In genomic region chr18:13909141-13909540, GRCh38 we compare ENCODE assay signal across 30 cellular contexts. TPM values are rescaled to one million over a fixed set of nuclear protein-coding genes. Genes with fewer than 3 reads are reported as not detected.
"Had no signal": no experiment of that assay in that cellular context is flagged by ENCODE, and none has a peak within 500 bp of the region (broad histone marks: within the 10 kb centered on the region; RNA-seq: fewer than 3 reads in every experiment).

No MANE protein-coding gene starts in this region.

- H3K9me3 Mint-ChIP-seq: activated CD4-positive, alpha-beta memory T cell treated with anti-CD3 and anti-CD28 coated beads, Interleukin-2, amount 10 ng/mL, durations not matched to agents 7 days and 5 days; activated CD4-positive, alpha-beta T cell treated with anti-CD3 and anti-CD28 coated beads, Interleukin-2, amount 10 ng/mL, durations not matched to agents 7 days and 5 days; activated naive CD4-positive, alpha-beta T cell treated with anti-CD3 and anti-CD28 coated beads, Interleukin-2, amount 10 ng/mL, durations not matched to agents 7 days and 5 days; activated naive CD8-positive, alpha-beta T cell treated with anti-CD3 and anti-CD28 coated beads, Interleukin-2, amount 50 U/mL, for 24 hours; activated T-cell treated with anti-CD3 and anti-CD28 coated beads, Interleukin-2, amount 50 U/mL, for 24 hours; activated T-helper 2 cell treated with anti-CD3 and anti-CD28 coated beads, Interferon-gamma antibody, Interleukin-2, Interleukin-4, amounts not matched to agents 10 μg/mL and 5 μg/mL and 100 μg/mL, durations not matched to agents 14 hours and 24 hours and 36 hours had no signal

- H3K36me3 Mint-ChIP-seq: activated naive CD4-positive, alpha-beta T cell treated with anti-CD3 and anti-CD28 coated beads, Interleukin-2, amount 10 ng/mL, durations not matched to agents 7 days and 5 days; activated naive CD8-positive, alpha-beta T cell; brain had no signal

- ATAC-seq: activated naive CD8-positive, alpha-beta T cell treated with anti-CD3 and anti-CD28 coated beads, Interleukin-2, amount 50 U/mL, for 24 hours; K562 had no signal

- DNase-seq: activated CD4-positive, alpha-beta memory T cell treated with anti-CD3 and anti-CD28 coated beads, Interleukin-2, amount 10 ng/mL, durations not matched to agents 7 days and 5 days; activated CD4-positive, alpha-beta T cell treated with anti-CD3 and anti-CD28 coated beads, Interleukin-2, amount 10 ng/mL, durations not matched to agents 7 days and 5 days; activated gamma-delta T cell treated with Interleukin-2 at 50 U/mL for 16 hours; activated naive CD4-positive, alpha-beta T cell treated with anti-CD3 and anti-CD28 coated beads, Interleukin-2, amount 10 ng/mL, durations not matched to agents 7 days and 5 days; activated naive CD8-positive, alpha-beta T cell treated with anti-CD3 and anti-CD28 coated beads, Interleukin-2, amount 50 U/mL, for 24 hours; activated T-cell treated with anti-CD3 and anti-CD28 coated beads, Interleukin-2, amount 50 U/mL, for 24 hours; anterior cingulate cortex; central memory CD4-positive, alpha-beta T cell; MG63; NCI-H1092; NCI-H1436 treated with DMSO at 0.1 percent for 48 hours; NCI-H1694 treated with DMSO at 0.1 percent for 48 hours; NCI-H2029; NCI-H510A; NCI-H526; NCI-H748 treated with DMSO at 0.1 percent for 48 hours; NK-92 treated with Interleukin-12 subunit alpha and Interleukin-12 subunit beta, amount 100 ng/mL, for 24 hours; Peyer's patch; Right ventricle myocardium superior; SW 1271; T1000; WERI-Rb-1 had no signal

- H3K27ac Mint-ChIP-seq: activated CD4-positive, alpha-beta memory T cell treated with anti-CD3 and anti-CD28 coated beads, Interleukin-2, amount 10 ng/mL, durations not matched to agents 7 days and 5 days; activated CD4-positive, alpha-beta T cell treated with anti-CD3 and anti-CD28 coated beads, Interleukin-2, amount 10 ng/mL, durations not matched to agents 7 days and 5 days; activated naive CD4-positive, alpha-beta T cell treated with anti-CD3 and anti-CD28 coated beads, Interleukin-2, amount 10 ng/mL, durations not matched to agents 7 days and 5 days; activated naive CD8-positive, alpha-beta T cell; activated naive CD8-positive, alpha-beta T cell treated with anti-CD3 and anti-CD28 coated beads, Interleukin-2, amount 50 U/mL, for 24 hours; activated T-cell treated with anti-CD3 and anti-CD28 coated beads, Interleukin-2, amount 50 U/mL, for 24 hours; activated T-helper 2 cell treated with anti-CD3 and anti-CD28 coated beads, Interferon-gamma antibody, Interleukin-2, Interleukin-4, amounts not matched to agents 10 μg/mL and 5 μg/mL and 100 μg/mL, durations not matched to agents 14 hours and 24 hours and 36 hours; brain had no signal

- H3K4me1 Mint-ChIP-seq: activated CD4-positive, alpha-beta memory T cell treated with anti-CD3 and anti-CD28 coated beads, Interleukin-2, amount 10 ng/mL, durations not matched to agents 7 days and 5 days; activated CD4-positive, alpha-beta T cell treated with anti-CD3 and anti-CD28 coated beads, Interleukin-2, amount 10 ng/mL, durations not matched to agents 7 days and 5 days; activated naive CD4-positive, alpha-beta T cell treated with anti-CD3 and anti-CD28 coated beads, Interleukin-2, amount 10 ng/mL, durations not matched to agents 7 days and 5 days; activated naive CD8-positive, alpha-beta T cell treated with anti-CD3 and anti-CD28 coated beads, Interleukin-2, amount 50 U/mL, for 24 hours; brain had no signal

- H3K4me3 Mint-ChIP-seq: activated CD4-positive, alpha-beta memory T cell treated with anti-CD3 and anti-CD28 coated beads, Interleukin-2, amount 10 ng/mL, durations not matched to agents 7 days and 5 days; activated CD4-positive, alpha-beta T cell treated with anti-CD3 and anti-CD28 coated beads, Interleukin-2, amount 10 ng/mL, durations not matched to agents 7 days and 5 days; activated naive CD4-positive, alpha-beta T cell treated with anti-CD3 and anti-CD28 coated beads, Interleukin-2, amount 10 ng/mL, durations not matched to agents 7 days and 5 days; activated naive CD8-positive, alpha-beta T cell; activated naive CD8-positive, alpha-beta T cell treated with anti-CD3 and anti-CD28 coated beads, Interleukin-2, amount 50 U/mL, for 24 hours; activated T-cell treated with anti-CD3 and anti-CD28 coated beads, Interleukin-2, amount 50 U/mL, for 24 hours; brain had no signal

RNA-seq across cellular contexts. Expression of gene MC2R, which starts 6.2 kb away (rescaled TPM):
- total RNA-seq: activated CD4-positive, alpha-beta memory T cell treated with anti-CD3 and anti-CD28 coated beads, Interleukin-2, amount 10 ng/mL, durations not matched to agents 7 days and 5 days; activated CD4-positive, alpha-beta T cell treated with anti-CD3 and anti-CD28 coated beads, Interleukin-2, amount 10 ng/mL, durations not matched to agents 7 days and 5 days; activated T-helper 2 cell treated with anti-CD3 and anti-CD28 coated beads, Interferon-gamma antibody, Interleukin-2, Interleukin-4, amounts not matched to agents 10 μg/mL and 5 μg/mL and 100 μg/mL, durations not matched to agents 14 hours and 24 hours and 36 hours; cerebellum; K562; PC-3; Peyer's patch; Right ventricle myocardium superior; T-helper 1 cell treated with Interleukin-12 subunit alpha and Interleukin-12 subunit beta and Interleukin-4 antibody, amounts not matched to agents 30 ng/mL and 1 ng/mL, for 36 hours; T-helper 2 cell treated with Interferon-gamma antibody and Interleukin-4, amounts not matched to agents 100 ng/mL and 5 ng/mL, for 36 hours had no signal
